ENCODE assay signal across 23 cellular contexts in genomic region chr5:111639912-111640311, GRCh38.
"Had no signal": no experiment of that assay in that cellular context is flagged by ENCODE, and none has a peak within 500 bp of the region (broad histone marks: within the 10 kb centered on the region; RNA-seq: fewer than 3 reads in every experiment).

No MANE protein-coding gene starts in this region.

- H3K4me3 ChIP-seq: coronary artery, dorsolateral prefrontal cortex, esophagus squamous epithelium, gastrocnemius medialis, heart right ventricle, left lung, lower lobe of right lung had no signal

- ATAC-seq: gastrocnemius medialis; heart right ventricle; left cardiac atrium; left lung; left ventricle myocardium superior; lower lobe of right lung; naive thymus-derived CD4-positive, alpha-beta T cell had no signal

- DNase-seq: dermis blood vessel endothelial cell; dorsolateral prefrontal cortex; effector CD4-positive, alpha-beta T cell; effector memory CD4-positive, alpha-beta T cell; esophagus squamous epithelium; foreskin fibroblast; foreskin melanocyte; gastrocnemius medialis; glutamatergic neuron; head of caudate nucleus; heart right ventricle; hippocampal formation; left cardiac atrium; left lung; left ventricle myocardium superior; lower lobe of right lung; mesendoderm; midbrain; naive thymus-derived CD4-positive, alpha-beta T cell had no signal

- H3K27me3 ChIP-seq: gastrocnemius medialis, heart right ventricle, left lung had no signal

- H3K9me3 ChIP-seq: gastrocnemius medialis, lower lobe of right lung had no signal

- FAIRE-seq: endothelial cell of umbilical vein, islet of Langerhans, keratinocyte had no signal

- H3K36me3 ChIP-seq: esophagus squamous epithelium, gastrocnemius medialis, heart right ventricle, left lung, lower lobe of right lung had no signal

- H3K27ac ChIP-seq: coronary artery, dorsolateral prefrontal cortex, esophagus squamous epithelium, gastrocnemius medialis, heart right ventricle, left lung, lower lobe of right lung had no signal
